Comparison of ENCODE assay signal across 21 cellular contexts in genomic region chr10:124379609-124380193, GRCh38.
"Had no signal": no experiment of that assay in that cellular context is flagged by ENCODE, and none has a peak within 500 bp of the region (broad histone marks: within the 10 kb centered on the region; RNA-seq: fewer than 3 reads in every experiment).

No MANE protein-coding gene starts in this region.

- H3K4me1 Mint-ChIP-seq: activated CD4-positive, alpha-beta T cell treated with anti-CD3 and anti-CD28 coated beads for 36 hours; activated naive CD4-positive, alpha-beta T cell treated with anti-CD3 and anti-CD28 coated beads, Interleukin-2, amount 10 ng/mL, durations not matched to agents 7 days and 5 days; memory B cell had no signal

- H3K27ac Mint-ChIP-seq: activated CD4-positive, alpha-beta T cell treated with anti-CD3 and anti-CD28 coated beads for 36 hours; activated naive CD4-positive, alpha-beta T cell treated with anti-CD3 and anti-CD28 coated beads, Interleukin-2, amount 10 ng/mL, durations not matched to agents 7 days and 5 days; activated T-helper 2 cell treated with anti-CD3 and anti-CD28 coated beads, Interferon-gamma antibody, Interleukin-2, Interleukin-4, amounts not matched to agents 10 μg/mL and 5 μg/mL and 100 μg/mL, durations not matched to agents 14 hours and 24 hours and 36 hours; memory B cell; WTC11 had no signal

- H3K27ac ChIP-seq: colonic mucosa, esophagus squamous epithelium, gastroesophageal sphincter, spleen had no signal

- H3K4me1 ChIP-seq: colonic mucosa, spleen had no signal

- DNase-seq: activated CD4-positive, alpha-beta T cell treated with anti-CD3 and anti-CD28 coated beads for 36 hours; activated CD4-positive, alpha-beta T cell treated with anti-CD3 and anti-CD28 coated beads, Interleukin-2, amount 50 U/mL, for 4 hours; activated CD8-positive, alpha-beta memory T cell treated with anti-CD3 and anti-CD28 coated beads, Interleukin-2, amount 50 U/mL, for 48 hours; activated naive CD4-positive, alpha-beta T cell treated with anti-CD3 and anti-CD28 coated beads, Interleukin-2, amount 10 ng/mL, durations not matched to agents 7 days and 5 days; activated T-cell treated with anti-CD3 and anti-CD28 coated beads, Interleukin-2, amount 50 U/mL, for 4 hours; colonic mucosa; esophagus squamous epithelium; left cardiac atrium; naive B cell; occipital lobe; spleen; stimulated activated CD4-positive, alpha-beta T cell treated with anti-CD3 and anti-CD28 coated beads, Interleukin-4, amount 100 ng/mL, for 24 hours; stimulated activated naive CD4-positive, alpha-beta T cell treated with Interleukin-2 at 50 U/mL for 16 hours; T-helper 1 cell; T-helper 9 cell had no signal

- H3K36me3 Mint-ChIP-seq: activated naive CD4-positive, alpha-beta T cell treated with anti-CD3 and anti-CD28 coated beads, Interleukin-2, amount 10 ng/mL, durations not matched to agents 7 days and 5 days; WTC11 had no signal

- H3K9me3 Mint-ChIP-seq: activated naive CD4-positive, alpha-beta T cell treated with anti-CD3 and anti-CD28 coated beads, Interleukin-2, amount 10 ng/mL, durations not matched to agents 7 days and 5 days; activated T-cell treated with anti-CD3 and anti-CD28 coated beads, Interleukin-2, amount 50 U/mL, for 4 hours; activated T-helper 2 cell treated with anti-CD3 and anti-CD28 coated beads, Interferon-gamma antibody, Interleukin-2, Interleukin-4, amounts not matched to agents 10 μg/mL and 5 μg/mL and 100 μg/mL, durations not matched to agents 14 hours and 24 hours and 36 hours; memory B cell; naive B cell; WTC11 had no signal

- ATAC-seq: activated CD4-positive, alpha-beta T cell treated with anti-CD3 and anti-CD28 coated beads for 36 hours; activated T-cell treated with anti-CD3 and anti-CD28 coated beads, Interleukin-2, amount 50 U/mL, for 4 hours; gastroesophageal sphincter; WTC11 had no signal

- H3K4me3 Mint-ChIP-seq: activated CD4-positive, alpha-beta T cell treated with anti-CD3 and anti-CD28 coated beads for 36 hours; activated naive CD4-positive, alpha-beta T cell treated with anti-CD3 and anti-CD28 coated beads, Interleukin-2, amount 10 ng/mL, durations not matched to agents 7 days and 5 days; activated T-cell treated with anti-CD3 and anti-CD28 coated beads, Interleukin-2, amount 50 U/mL, for 4 hours; memory B cell; naive B cell; WTC11 had no signal

- H3K27me3 ChIP-seq: gastroesophageal sphincter had no signal

- H3K36me3 ChIP-seq: colonic mucosa, esophagus squamous epithelium, gastroesophageal sphincter, spleen had no signal

- H3K9me3 ChIP-seq: colonic mucosa, esophagus squamous epithelium, gastroesophageal sphincter, spleen had no signal

- FAIRE-seq: bronchial epithelial cell, islet of Langerhans had no signal

- H3K4me3 ChIP-seq: colonic mucosa, esophagus squamous epithelium, gastroesophageal sphincter, spleen had no signal
